Comparison of ENCODE assay signal across 1 cellular context in genomic region chr1:244652699-244653438, GRCh38.
TF ChIP-seq lines count a peak whose summit lies in the region.

TSS of gene DESI2 (plus strand) at chr1:244653126. CDS start at chr1:244653314, 188 bp downstream.

TF ChIP-seq in K562, 482 proteins besides CTCF, POLR2A, EP300 and RAD21 (continued from another document and continues in another):
- TF ChIP-seq CHAMP1 (IDR thresholded peaks at IDR 0.05) (no peak), ZBTB17 (CRISPR knock-in tag; IDR thresholded peaks at IDR 0.05) (peak; percentile 70), NR4A1 (CRISPR knock-in tag; IDR thresholded peaks at IDR 0.05) (peak; percentile 58; the same call in 1 of the 2 replicates), NR4A1 (tag; IDR thresholded peaks at IDR 0.05) (0 out of 2 replicates have a peak, but pooled peaks have one; percentile 27), ZFX (CRISPR knock-in tag; IDR thresholded peaks at IDR 0.05) (peak; percentile 94), ZNF696 (CRISPR knock-in tag; conservative IDR thresholded peaks at IDR 0.05) (no peak), TCF7L2 (IDR thresholded peaks at IDR 0.05; ENCODE audit: low read depth, low read length) (no peak), HMG20A (CRISPR knock-in tag; conservative IDR thresholded peaks at IDR 0.05) (no peak), ZNF324 (CRISPR knock-in tag; IDR thresholded peaks at IDR 0.05) (0 out of 2 replicates have a peak, but pooled peaks have one; percentile 16), MTA3 (IDR thresholded peaks at IDR 0.05; ENCODE audit: borderline replicate concordance) (peak; percentile 78), ARID2 (IDR thresholded peaks at IDR 0.05) (no peak; the same call in 1 of the 2 replicates), CREB3 (tag; conservative IDR thresholded peaks at IDR 0.05; ENCODE audit: low read depth) (no peak; the same call in 1 of the 2 replicates), RBM22 (IDR thresholded peaks at IDR 0.05; ENCODE audit: low read depth, low read length, poor library complexity, severe bottlenecking) (peak; percentile 44), ZNF668 (CRISPR knock-in tag; IDR thresholded peaks at IDR 0.05) (no peak), NCOA6 (IDR thresholded peaks at IDR 0.05) (no peak), KDM5B (IDR thresholded peaks at IDR 0.05; ENCODE audit: insufficient replicate concordance, low read depth, low read length) (peak; percentile 95), CHCHD3 (CRISPR knock-in tag; IDR thresholded peaks at IDR 0.05) (no peak), E2F1 (CRISPR knock-in tag; IDR thresholded peaks at IDR 0.05) (peak; percentile 95), NFE2L1 (tag; IDR thresholded peaks at IDR 0.05; ENCODE audit: borderline replicate concordance, low read depth) (no peak), HOXB6 (CRISPR knock-in tag; IDR thresholded peaks at IDR 0.05; ENCODE audit: borderline replicate concordance) (no peak), ZNF3 (CRISPR knock-in tag; IDR thresholded peaks at IDR 0.05) (no peak), CGGBP1 (CRISPR knock-in tag; IDR thresholded peaks at IDR 0.05) (no peak), HMBOX1 (IDR thresholded peaks at IDR 0.05) (peak; percentile 48; the same call in 1 of the 2 replicates), ZBTB40 (IDR thresholded peaks at IDR 0.05) (peak; percentile 30; the same call in 1 of the 2 replicates), ZBTB40 (CRISPR knock-in tag; IDR thresholded peaks at IDR 0.05) (no peak), ZZZ3 (IDR thresholded peaks at IDR 0.05) (no peak), GATA2 (CRISPR knock-in tag; IDR thresholded peaks at IDR 0.05) (no peak), FOXA3 (CRISPR knock-in tag; conservative IDR thresholded peaks at IDR 0.05 in 1 of 2, IDR thresholded peaks at IDR 0.05 in 1 of 2) (no peak), ZNF561 (CRISPR knock-in tag; conservative IDR thresholded peaks at IDR 0.05) (no peak; the same call in 1 of the 2 replicates), MTF1 (CRISPR knock-in tag; IDR thresholded peaks at IDR 0.05; ENCODE audit: borderline replicate concordance) (no peak), RFX1 (IDR thresholded peaks at IDR 0.05) (no peak), HDAC1 (IDR thresholded peaks at IDR 0.05) (peak in 1 of 2 experiments; percentile 76; a peak in 1 of 4 replicates), HNRNPLL (IDR thresholded peaks at IDR 0.05; ENCODE audit: low read depth, low read length, poor library complexity, severe bottlenecking) (peak; percentile 75), ETV5 (CRISPR knock-in tag; IDR thresholded peaks at IDR 0.05; ENCODE audit: low read depth) (peak; percentile 76), EZH2 (IDR thresholded peaks at IDR 0.05; ENCODE audit: borderline replicate concordance, low read depth, low read length) (no peak), TCF3 (CRISPR knock-in tag; IDR thresholded peaks at IDR 0.05) (0 out of 2 replicates have a peak, but pooled peaks have one; percentile 17), NFRKB (IDR thresholded peaks at IDR 0.05; ENCODE audit: low read depth) (no peak), SNIP1 (IDR thresholded peaks at IDR 0.05; ENCODE audit: low read depth) (no peak), ZNF57 (CRISPR knock-in tag; IDR thresholded peaks at IDR 0.05) (no peak), BACH1 (tag; IDR thresholded peaks at IDR 0.05) (no peak; the same call in 1 of the 2 replicates), GMEB1 (CRISPR knock-in tag; IDR thresholded peaks at IDR 0.05) (peak; percentile 65), CREM (IDR thresholded peaks at IDR 0.05; ENCODE audit: low read depth) (peak; percentile 78), PHB2 (IDR thresholded peaks at IDR 0.05; ENCODE audit: low read depth) (no peak), HINFP (tag; conservative IDR thresholded peaks at IDR 0.05; ENCODE audit: low read depth) (no peak), USF1 (CRISPR knock-in tag; IDR thresholded peaks at IDR 0.05) (peak; percentile 84), JUND (IDR thresholded peaks at IDR 0.05; ENCODE audit: borderline replicate concordance, low read depth, low read length) (peak; percentile 24), JUND (tag; IDR thresholded peaks at IDR 0.05; ENCODE audit: borderline replicate concordance, low read depth, low read length) (no peak; the same call in 2 of the 3 replicates), ZNF780A (CRISPR knock-in tag; IDR thresholded peaks at IDR 0.05) (no peak), BMI1 (IDR thresholded peaks at IDR 0.05; ENCODE audit: low read length) (no peak)
